Comparison of ENCODE assay signal across 28 cellular contexts in genomic region chr12:96101806-96102205, GRCh38.
"Had no signal": no experiment of that assay in that cellular context is flagged by ENCODE, and none has a peak within 500 bp of the region (broad histone marks: within the 10 kb centered on the region; RNA-seq: fewer than 3 reads in every experiment).

No MANE protein-coding gene starts in this region.

- H3K9ac ChIP-seq: neural progenitor cell had no signal

- H3K4me1 ChIP-seq: left lung, neural progenitor cell, right atrium auricular region, tibial nerve, uterus had no signal

- H3K9me3 Mint-ChIP-seq: naive B cell; natural killer cell; nephron progenitor cell; stimulated activated effector memory CD8-positive, alpha-beta T cell treated with anti-CD3 and anti-CD28 coated beads, Interleukin-12 subunit alpha, Interleukin-12 subunit beta, amount 100 ng/mL, for 72 hours; stimulated activated naive CD8-positive, alpha-beta T cell treated with anti-CD3 and anti-CD28 coated beads, Interleukin-15, amount 100 ng/mL, for 72 hours; type B pancreatic cell had no signal

- H3K27me3 ChIP-seq: heart right ventricle, hepatocyte, left lung, neural progenitor cell, neutrophil, ovary, right atrium auricular region, tibial nerve, uterus had no signal

- H2AFZ ChIP-seq: hepatocyte, neural progenitor cell had no signal

- H3K79me2 ChIP-seq: hepatocyte had no signal

- H3K27ac ChIP-seq: hepatocyte, left lung, neural progenitor cell, neutrophil, ovary, right atrium auricular region, tibial nerve, uterus had no signal

- H3K4me1 Mint-ChIP-seq: mesothelial cell of epicardium had no signal

- H3K27me3 Mint-ChIP-seq: naive B cell; progenitor cell of endocrine pancreas; stimulated activated naive CD8-positive, alpha-beta T cell treated with anti-CD3 and anti-CD28 coated beads, Interleukin-15, amount 100 ng/mL, for 72 hours; type B pancreatic cell had no signal

- H3K36me3 ChIP-seq: heart right ventricle, left lung, neural progenitor cell, neutrophil, ovary, right atrium auricular region, tibial nerve, uterus had no signal

- FAIRE-seq: keratinocyte had no signal

- H3K9me3 ChIP-seq: heart right ventricle, left lung, neutrophil, ovary, right atrium auricular region, tibial nerve, uterus had no signal

- H3K4me3 Mint-ChIP-seq: mesothelial cell of epicardium; natural killer cell; nephron progenitor cell; neural progenitor cell; stimulated activated effector memory CD8-positive, alpha-beta T cell treated with anti-CD3 and anti-CD28 coated beads, Interleukin-12 subunit alpha, Interleukin-12 subunit beta, amount 100 ng/mL, for 72 hours; stimulated activated naive CD8-positive, alpha-beta T cell treated with anti-CD3 and anti-CD28 coated beads, Interleukin-15, amount 100 ng/mL, for 72 hours; type B pancreatic cell had no signal

- ATAC-seq: heart right ventricle; left colon; left lung; natural killer cell; sciatic nerve; stimulated activated effector memory CD8-positive, alpha-beta T cell treated with anti-CD3 and anti-CD28 coated beads, Interleukin-12 subunit alpha, Interleukin-12 subunit beta, amount 100 ng/mL, for 72 hours; stimulated activated naive CD8-positive, alpha-beta T cell treated with anti-CD3 and anti-CD28 coated beads, Interleukin-15, amount 100 ng/mL, for 72 hours had no signal

- H3K4me2 ChIP-seq: hepatocyte, neural progenitor cell had no signal

- H3K4me3 ChIP-seq: heart right ventricle, hepatocyte, left lung, lung, neural progenitor cell, ovary, right atrium auricular region, skin epidermis, tibial nerve, uterus had no signal

- H3K27ac Mint-ChIP-seq: mesothelial cell of epicardium; natural killer cell; nephron progenitor cell; neural progenitor cell; progenitor cell of endocrine pancreas; stimulated activated effector memory CD8-positive, alpha-beta T cell treated with anti-CD3 and anti-CD28 coated beads, Interleukin-12 subunit alpha, Interleukin-12 subunit beta, amount 100 ng/mL, for 72 hours; type B pancreatic cell had no signal

- DNase-seq: heart right ventricle; kidney glomerular epithelial cell; left colon; left lung; mesendoderm; naive B cell; natural killer cell; nephron progenitor cell; occipital lobe; ovary; stimulated activated CD4-positive, alpha-beta T cell treated with anti-CD3 and anti-CD28 coated beads, Interleukin-4, amount 100 ng/mL, for 24 hours; stimulated activated naive CD4-positive, alpha-beta T cell treated with Interleukin-2 at 50 U/mL for 16 hours; stimulated activated naive CD8-positive, alpha-beta T cell treated with anti-CD3 and anti-CD28 coated beads, Interleukin-15, amount 100 ng/mL, for 72 hours; substantia nigra; uterus had no signal

- H3K36me3 Mint-ChIP-seq: mesothelial cell of epicardium; naive B cell; natural killer cell; neural progenitor cell; stimulated activated effector memory CD8-positive, alpha-beta T cell treated with anti-CD3 and anti-CD28 coated beads, Interleukin-12 subunit alpha, Interleukin-12 subunit beta, amount 100 ng/mL, for 72 hours; type B pancreatic cell had no signal
